Comparison of ENCODE assay signal across 14 cellular contexts in the genomic region with DNA sequence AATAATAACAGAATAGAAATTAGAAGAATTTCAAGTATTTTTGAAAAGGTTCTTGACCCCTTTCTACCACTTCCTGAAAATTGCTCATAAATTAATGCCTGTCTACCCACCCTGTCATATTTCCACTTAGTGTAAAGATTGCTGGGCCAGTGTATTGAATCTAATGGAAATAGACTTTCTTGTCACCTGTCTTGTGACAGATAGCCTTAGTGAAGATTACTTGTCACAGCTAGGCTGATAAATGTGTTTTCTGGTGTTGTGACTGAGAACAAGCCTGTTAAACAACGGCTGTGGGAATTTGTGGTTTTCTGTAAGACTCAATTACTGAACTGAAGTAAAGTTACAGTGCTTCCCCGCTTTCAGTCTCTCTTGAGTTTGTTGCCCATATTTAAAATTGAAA. TPM values are rescaled to one million over a fixed set of nuclear protein-coding genes. Genes with fewer than 3 reads are reported as not detected.
DNase-seq lines count a peak whose midpoint lies in the region; ATAC-seq, FAIRE-seq and TF ChIP-seq lines count a peak whose summit lies in the region.
"Had no signal": no experiment of that assay in that cellular context is flagged by ENCODE, and none has a peak within 500 bp of the region (broad histone marks: within the 10 kb centered on the region; RNA-seq: fewer than 3 reads in every experiment).

No MANE protein-coding gene starts in this region.

- WGBS in GM12878 (ENCODE audit: insufficient coverage, insufficient replicate concordance, low lambda C conversion rate, missing lambda C conversion rate), result 72% methylated on average over 2 of the region's 2 CpGs

- no peak overlapping the region for H3K4me3 ChIP-seq in GM12878
- H3K4me3 ChIP-seq: lung had no signal

- ATAC-seq in GM21529 (IDR thresholded peaks at IDR 0.05; ENCODE audit: unreplicated experiment), result peak; percentile 76
- ATAC-seq in HG03442 (IDR thresholded peaks at IDR 0.05; ENCODE audit: unreplicated experiment), result peak; percentile 66
- peak; percentile 92 for ATAC-seq in GM12878
- ATAC-seq: Panc1; stimulated activated memory B cell treated with anti-CD40 and anti-IgM and Interleukin-4, amounts not matched to agents 10 μg/mL and 1 μg/mL and 100 μg/mL, for 72 hours had no signal

- TF ChIP-seq RAD21 in GM12878 (IDR thresholded peaks at IDR 0.05; ENCODE audit: insufficient read depth, low read depth, low read length), result no peak

- no peaks in the 10 kb centered on the region for H3K27me3 Mint-ChIP-seq in activated CD4-positive, alpha-beta T cell treated with anti-CD3 and anti-CD28 coated beads, Interleukin-2, amount 10 ng/mL, durations not matched to agents 7 days and 5 days
- H3K27me3 Mint-ChIP-seq: stimulated activated memory B cell treated with anti-CD40 and anti-IgM and Interleukin-4, amounts not matched to agents 10 μg/mL and 1 μg/mL and 100 μg/mL, for 72 hours had no signal

- H3K9me3 Mint-ChIP-seq in activated CD4-positive, alpha-beta T cell treated with anti-CD3 and anti-CD28 coated beads, Interleukin-2, amount 10 ng/mL, durations not matched to agents 7 days and 5 days, result no peaks in the 10 kb centered on the region
- H3K9me3 Mint-ChIP-seq: stimulated activated memory B cell treated with anti-CD40 and anti-IgM and Interleukin-4, amounts not matched to agents 10 μg/mL and 1 μg/mL and 100 μg/mL, for 72 hours had no signal

- no peak for TF ChIP-seq POLR2A in GM12878 (IDR thresholded peaks at IDR 0.05; ENCODE audit: low read depth, low read length)

- CTCF ChIA-PET in GM12878 (lab: Yijun Ruan, JAX), result interaction anchor here (1.7 kb wide), 1 partner anchor 35 kb away, joined by 10 read pairs; no protein-coding TSS in a partner anchor
- CTCF ChIA-PET in activated CD4-positive, alpha-beta T cell treated with anti-CD3 and anti-CD28 coated beads, Interleukin-2, amount 10 ng/mL, durations not matched to agents 7 days and 5 days (lab: Charles Lee), result no interaction called here

- TF ChIP-seq CTCF in GM12878 (IDR thresholded peaks at IDR 0.05 in 2 of 3, conservative IDR thresholded peaks at IDR 0.05 in 1 of 3; ENCODE audit: control insufficient read depth in 2 of 3, extremely low read depth in 1 of 3, insufficient read depth in 1 of 3, low read depth in 3 of 3, low read length in 3 of 3), result no peak

- in situ Hi-C loops in GM12878 (cut with MboI), result no loop called here

- no peaks in the 10 kb centered on the region for H4K20me1 ChIP-seq in GM12878 (ENCODE audit: control insufficient read depth, insufficient read depth)

- RAD21 ChIA-PET in GM12878 (lab: Charles Lee; ENCODE audit: unreplicated experiment), result interaction anchor here (0.7 to 1.3 kb wide), 3 partner anchors 20 to 196 kb away, joined by 3 to 8 read pairs (median 3); no protein-coding TSS in a partner anchor

- DNase-seq in GM18507 (ENCODE audit: extremely low spot score, insufficient read length, low read depth), result no peak
- DNase-seq in GM12878 (ENCODE audit: low read depth, low spot score), result peak; percentile 76
- no peak for DNase-seq in stimulated activated CD8-positive, alpha-beta memory T cell treated with anti-CD3 and anti-CD28 coated beads, Interleukin-4, amount 100 ng/mL, for 48 hours
- DNase-seq in effector CD8-positive, alpha-beta T cell (lab: John Stamatoyannopoulos, UW), result no peak
- DNase-seq in stimulated activated naive CD4-positive, alpha-beta T cell treated with Interleukin-2 at 50 U/mL for 16 hours (lab: John Stamatoyannopoulos, UW), result no peak
- DNase-seq in activated CD4-positive, alpha-beta T cell treated with anti-CD3 and anti-CD28 coated beads, Interleukin-2, amount 10 ng/mL, durations not matched to agents 7 days and 5 days, result no peak
- DNase-seq: activated CD4-positive, CD25-positive, alpha-beta regulatory T cell; Caco-2 had no signal

- H2AFZ ChIP-seq in GM12878 (ENCODE audit: control insufficient read depth, low read depth, low read length), result no peak overlapping the region

- intact Hi-C loops in GM12878 (cut with micrococcal nuclease; ENCODE audit: unreplicated experiment), result loop anchor here (1.0 kb wide), 1 partner anchor 34 kb away; no protein-coding TSS in a partner anchor

- H3K4me1 ChIP-seq in GM12878 (ENCODE audit: control insufficient read depth, insufficient read depth, low read length), result peaks cover 4% of the 10 kb centered on the region; the same call in 1 of the 2 replicates
- H3K4me1 ChIP-seq: Caco-2 had no signal

- peaks cover 0 to 9% of the 10 kb centered on the region in 2 experiments; a peak in 2 of 4 replicates for H3K36me3 ChIP-seq in GM12878 (ENCODE audit: control insufficient read depth in 2 of 2, insufficient read depth in 2 of 2, low read length in 1 of 2)

- SMC1A ChIA-PET in GM12878 (lab: Charles Lee; ENCODE audit: uncharacterized antibody, unreplicated experiment), result interaction anchor here (0.6 to 1.7 kb wide), 10 partner anchors 9 to 237 kb away, joined by 3 to 8 read pairs (median 5); no protein-coding TSS in a partner anchor

- POLR2A ChIA-PET in GM12878 (lab: Charles Lee), result interaction anchor here (1.2 kb wide), 1 partner anchor 45 kb away, joined by 3 read pairs; no protein-coding TSS in a partner anchor
- POLR2A ChIA-PET in activated CD4-positive, alpha-beta T cell treated with anti-CD3 and anti-CD28 coated beads, Interleukin-2, amount 10 ng/mL, durations not matched to agents 7 days and 5 days (lab: Charles Lee), result no interaction called here

- H3K27ac Mint-ChIP-seq in activated CD4-positive, alpha-beta T cell treated with anti-CD3 and anti-CD28 coated beads, Interleukin-2, amount 10 ng/mL, durations not matched to agents 7 days and 5 days, result no peak overlapping the region
- H3K27ac Mint-ChIP-seq: stimulated activated memory B cell treated with anti-CD40 and anti-IgM and Interleukin-4, amounts not matched to agents 10 μg/mL and 1 μg/mL and 100 μg/mL, for 72 hours had no signal

- H3K79me2 ChIP-seq in GM12878 (ENCODE audit: control insufficient read depth, insufficient read depth, low read length), result no peaks in the 10 kb centered on the region

- peaks cover 1% of the 10 kb centered on the region for H3K4me1 Mint-ChIP-seq in activated CD4-positive, alpha-beta T cell treated with anti-CD3 and anti-CD28 coated beads, Interleukin-2, amount 10 ng/mL, durations not matched to agents 7 days and 5 days
- H3K4me1 Mint-ChIP-seq: stimulated activated memory B cell treated with anti-CD40 and anti-IgM and Interleukin-4, amounts not matched to agents 10 μg/mL and 1 μg/mL and 100 μg/mL, for 72 hours had no signal

- FAIRE-seq in GM18507 (lab: Jason Lieb, UNC), result peak; percentile 21
- peak; percentile 88 for FAIRE-seq in GM12878 (lab: Jason Lieb, UNC)

- no peak overlapping the region for H3K9ac ChIP-seq in GM12878 (ENCODE audit: control insufficient read depth, insufficient read depth, low read length)
- H3K9ac ChIP-seq: KMS-11 had no signal

- H3K36me3 Mint-ChIP-seq in activated CD4-positive, alpha-beta T cell treated with anti-CD3 and anti-CD28 coated beads, Interleukin-2, amount 10 ng/mL, durations not matched to agents 7 days and 5 days (ENCODE audit: low read depth), result peaks cover 36% of the 10 kb centered on the region

- H3K4me3 Mint-ChIP-seq in activated CD4-positive, alpha-beta T cell treated with anti-CD3 and anti-CD28 coated beads, Interleukin-2, amount 10 ng/mL, durations not matched to agents 7 days and 5 days, result no peak overlapping the region
- H3K4me3 Mint-ChIP-seq: stimulated activated memory B cell treated with anti-CD40 and anti-IgM and Interleukin-4, amounts not matched to agents 10 μg/mL and 1 μg/mL and 100 μg/mL, for 72 hours had no signal

- no peaks in the 10 kb centered on the region for H3K27me3 ChIP-seq in GM12878 (replicated peaks in 1 of 2; ENCODE audit: control insufficient read depth in 2 of 2, insufficient read depth in 2 of 2, low read length in 1 of 2)

- peak overlapping the region; percentile 67; the same call in 1 of the 2 replicates for H3K27ac ChIP-seq in GM12878 (ENCODE audit: control insufficient read depth, insufficient read depth)
- H3K27ac ChIP-seq: KMS-11 had no signal

- peak; percentile 87 to 97 for TF ChIP-seq EP300 in GM12878 (IDR thresholded peaks at IDR 0.05; ENCODE audit: borderline replicate concordance in 1 of 2, control insufficient read depth in 1 of 2, low read depth in 2 of 2, low read length in 2 of 2)

- no peaks in the 10 kb centered on the region for H3K9me3 ChIP-seq in GM12878 (replicated peaks; ENCODE audit: control insufficient read depth, insufficient read depth, low read length)
- H3K9me3 ChIP-seq: Caco-2 had no signal

- H3K4me2 ChIP-seq in GM12878 (ENCODE audit: control insufficient read depth, insufficient read depth), result no peak overlapping the region
- H3K4me2 ChIP-seq: KMS-11 had no signal

- BruUV-seq in GM12878 (replicated peaks; lab: Mats Ljungman, UMichigan), result no TSS peak

TF ChIP-seq in GM12878, 131 proteins besides CTCF, POLR2A, EP300 and RAD21 (continues in another document):
- no peak for TF ChIP-seq SMC3 (IDR thresholded peaks at IDR 0.05; ENCODE audit: borderline replicate concordance, low read length)
- no peak for TF ChIP-seq KAT2A (conservative IDR thresholded peaks at IDR 0.05; ENCODE audit: control insufficient read depth, low read depth, low read length)

RNA-seq across cellular contexts. Expression of a gene that starts 37.0 kb away (rescaled TPM):
- 376 and 389 TPM in 2 replicates for total RNA-seq in GM12878 (2013; cell fraction: nucleolus; rRNA removed)
- total RNA-seq in GM12878 (2014; rRNA removed) (14.4 and 24.7 TPM in 2 replicates), GM12878 (2014; rRNA removed; fragmentation: Illumina TruSeq; extraction: Trizol) (30.8 and 37.4 TPM in 2 replicates), GM12878 (2021) (33.8 and 33.9 TPM in 2 replicates)
- polyA plus RNA-seq in GM12878 (2011; ENCODE audit: low read depth), result 30.6 TPM
- polyA plus RNA-seq in GM12878 (2011; rRNA removed) (131 and 208 TPM in 2 replicates), GM12878 (2014; fragmentation: Illumina TruSeq; extraction: Trizol) (26.6 and 34.2 TPM in 2 replicates), GM12878 (2014; fragmentation: Nextera tagmentation; extraction: Ambion mirVana) (10 to 100 TPM; 20.1 to 37.7 TPM), GM12878 (2014; rRNA removed) (22.5 and 24.0 TPM in 2 replicates), GM12878 (2016; fragmentation: Nextera tagmentation; extraction: Ambion mirVana) (10 to 100 TPM; 41.8 to 42.6 TPM)
- 59.0 and 78.0 TPM in 2 replicates for polyA plus RNA-seq in GM12878 (2011; cell fraction: cytosol; rRNA removed)
- polyA plus RNA-seq in GM12878 (2011; cell fraction: nucleus; rRNA removed), result 118 and 123 TPM in 2 replicates
- 36.9 and 52.3 TPM in 2 replicates for polyA plus RNA-seq in GM12878 (2012)
- polyA minus RNA-seq in GM12878 (2011; rRNA and poly(A)+ RNA removed), result 164 and 202 TPM in 2 replicates
- 30.2 and 36.2 TPM in 2 replicates for polyA minus RNA-seq in GM12878 (2011; cell fraction: cytosol; rRNA and poly(A)+ RNA removed)
- polyA minus RNA-seq in GM12878 (2011; cell fraction: nucleus; rRNA and poly(A)+ RNA removed), result 163 and 245 TPM in 2 replicates
- 10 to 100 TPM; 42.5 to 45.1 TPM for total RNA-seq in activated CD4-positive, alpha-beta T cell treated with anti-CD3 and anti-CD28 coated beads, Interleukin-2, amount 10 ng/mL, durations not matched to agents 7 days and 5 days
